13 cellular contexts compared by ENCODE assay signal in genomic region chr17:29918922-29919856, GRCh38. TPM values are rescaled to one million over a fixed set of nuclear protein-coding genes. Genes with fewer than 3 reads are reported as not detected.
DNase-seq lines count a peak whose midpoint lies in the region; FAIRE-seq and TF ChIP-seq lines count a peak whose summit lies in the region.
"Had no signal": no experiment of that assay in that cellular context is flagged by ENCODE, and none has a peak within 500 bp of the region (broad histone marks: within the 10 kb centered on the region; RNA-seq: fewer than 3 reads in every experiment).

No MANE protein-coding gene starts in this region.

- peak overlapping the region; percentile 14; the same call in 1 of the 2 replicates for H2AFZ ChIP-seq in GM23248
- H2AFZ ChIP-seq in osteoblast (ENCODE audit: low read length) = peak overlapping the region; percentile 17

- H3K9me2 ChIP-seq in GM23248 (ENCODE audit: insufficient read depth) = no peaks in the 10 kb centered on the region

- H3K27ac ChIP-seq in GM23248 (peak overlapping the region; percentile 71), endodermal cell (ENCODE audit: low read depth, low read length) (no peak overlapping the region), osteoblast (ENCODE audit: low read depth, low read length) (peak overlapping the region; percentile 56)

- peak overlapping the region; percentile 38; the same call in 1 of the 2 replicates for H3K9ac ChIP-seq in GM23248
- no peak overlapping the region for H3K9ac ChIP-seq in endodermal cell (ENCODE audit: extremely low read depth, low read length, poor library complexity, severe bottlenecking)

- H3K27ac Mint-ChIP-seq in endodermal cell = peak overlapping the region; percentile 67

- H3K27me3 Mint-ChIP-seq in endodermal cell (ENCODE audit: insufficient read depth) = no peaks in the 10 kb centered on the region
- H3K27me3 Mint-ChIP-seq: natural killer cell treated with Interleukin-12 subunit alpha and Interleukin-12 subunit beta and Interleukin-15 and Interleukin-18, amount 100 ng/mL, for 72 hours had no signal

- H3K9me3 ChIP-seq in GM23248 (ENCODE audit: low read depth) (no peaks in the 10 kb centered on the region), endodermal cell (ENCODE audit: control insufficient read depth, low read length) (no peaks in the 10 kb centered on the region), osteoblast (ENCODE audit: low read depth, low read length) (no peaks in the 10 kb centered on the region)
- H3K9me3 ChIP-seq: heart left ventricle had no signal

- no peaks in the 10 kb centered on the region for H3K27me3 ChIP-seq in GM23248 (replicated peaks; ENCODE audit: insufficient read depth)
- H3K27me3 ChIP-seq in endodermal cell (ENCODE audit: control insufficient read depth, insufficient read depth, low read length, poor library complexity, severe bottlenecking) = no peaks in the 10 kb centered on the region
- H3K27me3 ChIP-seq in osteoblast (ENCODE audit: insufficient read depth, low read length) = no peaks in the 10 kb centered on the region
- H3K27me3 ChIP-seq: heart left ventricle had no signal

- no peaks in the 10 kb centered on the region for H3K36me3 Mint-ChIP-seq in endodermal cell (ENCODE audit: low read depth)
- H3K36me3 Mint-ChIP-seq: natural killer cell treated with Interleukin-12 subunit alpha and Interleukin-12 subunit beta and Interleukin-15 and Interleukin-18, amount 100 ng/mL, for 72 hours had no signal

- H3K4me1 ChIP-seq in GM23248 (ENCODE audit: insufficient read depth) = peaks cover 22% of the 10 kb centered on the region
- H3K4me1 ChIP-seq in endodermal cell (ENCODE audit: control insufficient read depth, insufficient read depth, low read length) = no peaks in the 10 kb centered on the region
- peaks cover 11% of the 10 kb centered on the region for H3K4me1 ChIP-seq in osteoblast (ENCODE audit: insufficient read depth, low read length)

- H4K20me1 ChIP-seq in GM23248 (ENCODE audit: insufficient read depth) = no peaks in the 10 kb centered on the region
- no peaks in the 10 kb centered on the region for H4K20me1 ChIP-seq in osteoblast (ENCODE audit: insufficient read depth, low read length)

- peaks cover 87% of the 10 kb centered on the region for H3K79me2 ChIP-seq in GM23248 (ENCODE audit: insufficient read depth)
- peaks cover 46% of the 10 kb centered on the region for H3K79me2 ChIP-seq in osteoblast (ENCODE audit: insufficient read depth, low read length)

- peak overlapping the region; percentile 43; the same call in 1 of the 2 replicates for H3K4me3 ChIP-seq in GM23248
- no peak overlapping the region for H3K4me3 ChIP-seq in endodermal cell (ENCODE audit: low read length)
- H3K4me3 ChIP-seq in osteoblast (ENCODE audit: insufficient read depth, low read length) = no peak overlapping the region
- H3K4me3 ChIP-seq: heart left ventricle had no signal

- no peaks in the 10 kb centered on the region for H3K9me3 Mint-ChIP-seq in endodermal cell
- H3K9me3 Mint-ChIP-seq: natural killer cell treated with Interleukin-12 subunit alpha and Interleukin-12 subunit beta and Interleukin-15 and Interleukin-18, amount 100 ng/mL, for 72 hours had no signal

- TF ChIP-seq CTCF in endodermal cell (conservative IDR thresholded peaks at IDR 0.05) = no peak
- no peak for TF ChIP-seq CTCF in osteoblast (IDR thresholded peaks at IDR 0.05; ENCODE audit: extremely low read depth, low read depth, low read length)

- FAIRE-seq in RCC 7860 (lab: Jason Lieb, UNC) = peak; percentile 73

- 86% methylated on average over 3 of the region's 3 CpGs for WGBS in GM23248 (ENCODE audit: low coverage in 1 of 2, low lambda C conversion rate in 2 of 2, missing lambda C conversion rate in 2 of 2), 2 experiments
- 93% methylated on average over 3 of the region's 3 CpGs for WGBS in endodermal cell (ENCODE audit: insufficient coverage in 1 of 2, insufficient read length in 1 of 2), 2 experiments

- in situ Hi-C loops in GM23248 (cut with MboI) = no loop called here

- no peaks in the 10 kb centered on the region for H3K4me1 Mint-ChIP-seq in endodermal cell

- H3K36me3 ChIP-seq in GM23248 (ENCODE audit: low read depth) = no peaks in the 10 kb centered on the region
- H3K36me3 ChIP-seq in endodermal cell (ENCODE audit: control insufficient read depth, insufficient read depth, low read length) = no peaks in the 10 kb centered on the region
- H3K36me3 ChIP-seq in osteoblast (ENCODE audit: insufficient read depth, low read length) = no peaks in the 10 kb centered on the region
- H3K36me3 ChIP-seq: heart left ventricle had no signal

- peaks cover 16% of the 10 kb centered on the region; the same call in 1 of the 2 replicates for H3F3A ChIP-seq in GM23248 (ENCODE audit: insufficient read depth)

- H3K4me3 Mint-ChIP-seq in endodermal cell = no peak overlapping the region
- H3K4me3 Mint-ChIP-seq: natural killer cell treated with Interleukin-12 subunit alpha and Interleukin-12 subunit beta and Interleukin-15 and Interleukin-18, amount 100 ng/mL, for 72 hours had no signal

- H3K4me2 ChIP-seq in GM23248 (ENCODE audit: unreplicated experiment) = peak overlapping the region; percentile 64
- peak overlapping the region; percentile 40 for H3K4me2 ChIP-seq in osteoblast (ENCODE audit: insufficient read depth, low read length)

- peak; percentile 62 for DNase-seq in GM23248
- DNase-seq in RCC 7860 (ENCODE audit: low spot score) = peak; percentile 75
- DNase-seq in endodermal cell = no peak
- DNase-seq in osteoblast (ENCODE audit: insufficient read length, low spot score, missing footprints) = no peak
- no peak for DNase-seq in NCI-H524 treated with DMSO at 0.1 percent for 48 hours (lab: John Stamatoyannopoulos, UW)
- DNase-seq in NCI-H345 (lab: John Stamatoyannopoulos, UW) = no peak
- DNase-seq in DMS114 treated with DMSO at 0.1 percent for 48 hours (lab: John Stamatoyannopoulos, UW; ENCODE audit: unreplicated experiment) = no peak
- DNase-seq in HCEC 1CT = no peak
- DNase-seq: central memory CD4-positive, alpha-beta T cell; heart left ventricle; NCI-H2081; stimulated activated CD4-positive, alpha-beta T cell treated with anti-CD3 and anti-CD28 coated beads, Interleukin-4, amount 100 ng/mL, for 4 hours had no signal

RNA-seq across cellular contexts. Expression of gene SSH2, which starts 10.8 kb away (rescaled TPM):
- 8.3 and 9.7 TPM in 2 replicates for total RNA-seq in GM23248 (2014; rRNA removed; shearing (Covaris generic))
- polyA plus RNA-seq in GM23248 (2016; fragmentation: Nextera tagmentation; extraction: Ambion mirVana) = 16.3 and 18.9 TPM in 2 replicates
- total RNA-seq in endodermal cell (10 to 100 TPM; 11.3 to 13.5 TPM), osteoblast (13.0 and 14.4 TPM in 2 replicates)
- 13.4 TPM for polyA plus RNA-seq in endodermal cell (2013, experiment 1 of 2)
- 12.2 TPM for polyA plus RNA-seq in endodermal cell (2013, experiment 2 of 2)

RNA-seq across cellular contexts. Expression of gene EFCAB5, which starts 22.2 kb away (rescaled TPM):
- total RNA-seq in GM23248 (2014; rRNA removed; shearing (Covaris generic)) = not detected in 2 replicates
- 0.41 and 0.62 TPM in 2 replicates for polyA plus RNA-seq in GM23248 (2016; fragmentation: Nextera tagmentation; extraction: Ambion mirVana)
- not detected for total RNA-seq in endodermal cell
- polyA plus RNA-seq in endodermal cell (2013, experiment 1 of 2) = 0.68 TPM
- 0.08 TPM for polyA plus RNA-seq in endodermal cell (2013, experiment 2 of 2)
- 0.29 and 0.36 TPM in 2 replicates for total RNA-seq in osteoblast

Comparison
In these comparisons a context has a peak if more than half of its experiments do, and no peak if none do; other contexts are left out.
1. DNase-seq: peak in GM23248 (single experiment) and RCC 7860 (single experiment); none in endodermal cell (single experiment), osteoblast (single experiment), NCI-H524 treated with DMSO at 0.1 percent for 48 hours (single experiment), NCI-H345 (single experiment), DMS114 treated with DMSO at 0.1 percent for 48 hours (single experiment) and HCEC 1CT (single experiment).